Comparison of ENCODE assay signal across 8 cellular contexts in genomic region chr11:73295259-73295995, GRCh38. TPM values are rescaled to one million over a fixed set of nuclear protein-coding genes. Genes with fewer than 3 reads are reported as not detected.
DNase-seq lines count a peak whose midpoint lies in the region; ATAC-seq lines count a peak whose summit lies in the region.

No MANE protein-coding gene starts in this region.

- peak overlapping the region in 1 of 2 experiments; percentile 76 for H3K14ac ChIP-seq in mesenchymal stem cell (ENCODE audit: low read length in 2 of 2)

- no peak overlapping the region for H3K4me2 ChIP-seq in mesenchymal stem cell (ENCODE audit: low read length, poor library complexity, severe bottlenecking)

- H3K23ac ChIP-seq in mesenchymal stem cell (ENCODE audit: low read length in 2 of 2), result no peak overlapping the region

- H2AFZ ChIP-seq in mesenchymal stem cell (ENCODE audit: low read depth, low read length), result peak overlapping the region; percentile 62

- H3K4ac ChIP-seq in mesenchymal stem cell (ENCODE audit: low read depth in 1 of 2, low read length in 2 of 2), result no peak overlapping the region

- no peaks in the 10 kb centered on the region for H3K79me1 ChIP-seq in mesenchymal stem cell (replicated peaks; ENCODE audit: low read length, poor library complexity, severe bottlenecking)

- no peaks in the 10 kb centered on the region for H3K27me3 ChIP-seq in mesenchymal stem cell (ENCODE audit: control insufficient read depth in 1 of 2, insufficient read depth in 1 of 2, low read length in 2 of 2)

- no peaks in the 10 kb centered on the region for H3K9me3 ChIP-seq in mesenchymal stem cell (ENCODE audit: control insufficient read depth, low read length)

- H3K4me1 ChIP-seq in mesenchymal stem cell (ENCODE audit: control insufficient read depth, insufficient read depth, low read depth, low read length), result peaks cover 26% of the 10 kb centered on the region

- no peak overlapping the region for H4K91ac ChIP-seq in mesenchymal stem cell (ENCODE audit: low read length)

- H3K18ac ChIP-seq in mesenchymal stem cell (ENCODE audit: low read depth in 1 of 2, low read length in 2 of 2), result peak overlapping the region in 1 of 2 experiments; percentile 58

- H2AK5ac ChIP-seq in mesenchymal stem cell (ENCODE audit: low read length, severe bottlenecking), result no peak overlapping the region

- H4K8ac ChIP-seq in mesenchymal stem cell (ENCODE audit: low read length), result no peak overlapping the region

- 41% methylated on average over 12 of the region's 12 CpGs for WGBS in mesenchymal stem cell

- DNase-seq in Ammon's horn (ENCODE audit: low spot score) (peak; percentile 63), NCI-H510A (lab: John Stamatoyannopoulos, UW) (peak; percentile 22), dedifferentiated amniotic fluid mesenchymal stem cell (ENCODE audit: extremely low spot score) (peak; percentile 78), mesenchymal stem cell (peak; percentile 82)
- peak; percentile 48 to 77 for DNase-seq in activated CD4-positive, alpha-beta T cell treated with anti-CD3 and anti-CD28 coated beads for 4 hours
- peak; percentile 39 to 49 for DNase-seq in stimulated activated CD8-positive, alpha-beta memory T cell treated with anti-CD3 and anti-CD28 coated beads, Interleukin-4, amount 100 ng/mL, for 1 hour (ENCODE audit: low read depth in 2 of 2, low spot score in 1 of 2)

- peaks cover 5 to 8% of the 10 kb centered on the region in 2 experiments for H3K36me3 ChIP-seq in mesenchymal stem cell (ENCODE audit: control insufficient read depth in 1 of 2, insufficient read depth in 2 of 2, low read depth in 1 of 2, low read length in 2 of 2)

- peak overlapping the region in 1 of 2 experiments; percentile 88 for H2BK12ac ChIP-seq in mesenchymal stem cell (ENCODE audit: low read length in 2 of 2)

- H2BK120ac ChIP-seq in mesenchymal stem cell (ENCODE audit: low read depth, low read length), result no peak overlapping the region

- H3K4me3 ChIP-seq in mesenchymal stem cell (ENCODE audit: insufficient read depth in 1 of 2, low read depth in 1 of 2, low read length in 2 of 2), result no peak overlapping the region

- H3K27ac ChIP-seq in mesenchymal stem cell (ENCODE audit: low read length, poor library complexity, severe bottlenecking), result peak overlapping the region; percentile 9

- no peak overlapping the region for H2BK5ac ChIP-seq in mesenchymal stem cell (ENCODE audit: low read depth, low read length, poor library complexity, severe bottlenecking)

- ATAC-seq in GM21423 (IDR thresholded peaks at IDR 0.05; ENCODE audit: unreplicated experiment) (peak; percentile 52), GM19328 (IDR thresholded peaks at IDR 0.05; ENCODE audit: unreplicated experiment) (no peak)

- H3K9ac ChIP-seq in mesenchymal stem cell (ENCODE audit: low read length), result peak overlapping the region; percentile 45

- no peak overlapping the region for H2BK15ac ChIP-seq in mesenchymal stem cell (ENCODE audit: low read depth, poor library complexity, severe bottlenecking)

RNA-seq across cellular contexts. Expression of gene ARHGEF17, which starts 12.6 kb away (rescaled TPM):
- polyA plus RNA-seq in mesenchymal stem cell (2013, experiment 1 of 2), result 69.6 TPM
- 65.7 TPM for polyA plus RNA-seq in mesenchymal stem cell (2013, experiment 2 of 2)

RNA-seq across cellular contexts. Expression of gene P2RY6, which starts 23.3 kb away (rescaled TPM):
- polyA plus RNA-seq in mesenchymal stem cell (2013, experiment 1 of 2), result 0.35 TPM
- polyA plus RNA-seq in mesenchymal stem cell (2013, experiment 2 of 2), result 0.21 TPM

Comparison
In these comparisons a context has a peak if more than half of its experiments do, and no peak if none do; other contexts are left out.
1. DNase-seq: peak in every context shown above with its lines; median percentile 82 in mesenchymal stem cell; 78 in dedifferentiated amniotic fluid mesenchymal stem cell; 63 in Ammon's horn; 62 in activated CD4-positive, alpha-beta T cell treated with anti-CD3 and anti-CD28 coated beads for 4 hours; 44 in stimulated activated CD8-positive, alpha-beta memory T cell treated with anti-CD3 and anti-CD28 coated beads, Interleukin-4, amount 100 ng/mL, for 1 hour; 22 in NCI-H510A.